1 cellular context compared by ENCODE assay signal in the genomic region with DNA sequence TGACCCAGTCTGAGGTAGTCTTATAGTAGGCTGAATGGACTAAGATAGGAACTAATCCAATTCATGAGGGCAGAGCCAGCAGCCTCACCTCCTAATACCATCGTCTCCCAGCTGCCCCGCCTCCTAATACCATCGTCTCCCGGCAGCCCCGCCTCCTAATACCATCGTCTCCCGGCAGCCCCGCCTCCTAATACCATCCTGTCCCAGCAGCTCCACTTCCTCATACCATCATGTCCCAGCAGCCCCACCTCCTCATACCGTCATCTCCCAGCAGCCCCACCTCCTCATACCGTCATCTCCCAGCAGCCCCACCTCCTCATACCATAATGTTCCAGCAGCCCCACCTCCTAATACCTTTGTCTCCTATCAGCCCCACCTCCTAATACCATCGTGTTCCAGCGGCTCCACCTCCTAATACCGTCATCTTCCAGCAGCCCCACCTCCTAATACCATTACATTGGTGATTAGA.
TF ChIP-seq lines count a peak whose summit lies in the region.

No MANE protein-coding gene starts in this region.

TF ChIP-seq in K562, 482 proteins besides CTCF, POLR2A, EP300 and RAD21 (continued from another document):
- TF ChIP-seq, protein P1, sequence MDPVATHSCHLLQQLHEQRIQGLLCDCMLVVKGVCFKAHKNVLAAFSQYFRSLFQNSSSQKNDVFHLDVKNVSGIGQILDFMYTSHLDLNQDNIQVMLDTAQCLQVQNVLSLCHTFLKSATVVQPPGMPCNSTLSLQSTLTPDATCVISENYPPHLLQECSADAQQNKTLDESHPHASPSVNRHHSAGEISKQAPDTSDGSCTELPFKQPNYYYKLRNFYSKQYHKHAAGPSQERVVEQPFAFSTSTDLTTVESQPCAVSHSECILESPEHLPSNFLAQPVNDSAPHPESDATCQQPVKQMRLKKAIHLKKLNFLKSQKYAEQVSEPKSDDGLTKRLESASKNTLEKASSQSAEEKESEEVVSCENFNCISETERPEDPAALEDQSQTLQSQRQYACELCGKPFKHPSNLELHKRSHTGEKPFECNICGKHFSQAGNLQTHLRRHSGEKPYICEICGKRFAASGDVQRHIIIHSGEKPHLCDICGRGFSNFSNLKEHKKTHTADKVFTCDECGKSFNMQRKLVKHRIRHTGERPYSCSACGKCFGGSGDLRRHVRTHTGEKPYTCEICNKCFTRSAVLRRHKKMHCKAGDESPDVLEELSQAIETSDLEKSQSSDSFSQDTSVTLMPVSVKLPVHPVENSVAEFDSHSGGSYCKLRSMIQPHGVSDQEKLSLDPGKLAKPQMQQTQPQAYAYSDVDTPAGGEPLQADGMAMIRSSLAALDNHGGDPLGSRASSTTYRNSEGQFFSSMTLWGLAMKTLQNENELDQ (CRISPR knock-in tag; IDR thresholded peaks at IDR 0.05; ENCODE audit: borderline replicate concordance), result no peak
- TF ChIP-seq NCOA1 (IDR thresholded peaks at IDR 0.05; ENCODE audit: low read depth), result no peak
TF ChIP-seq in K562: peak in this region for 15.
